34 cellular contexts compared by ENCODE assay signal in the genomic region with DNA sequence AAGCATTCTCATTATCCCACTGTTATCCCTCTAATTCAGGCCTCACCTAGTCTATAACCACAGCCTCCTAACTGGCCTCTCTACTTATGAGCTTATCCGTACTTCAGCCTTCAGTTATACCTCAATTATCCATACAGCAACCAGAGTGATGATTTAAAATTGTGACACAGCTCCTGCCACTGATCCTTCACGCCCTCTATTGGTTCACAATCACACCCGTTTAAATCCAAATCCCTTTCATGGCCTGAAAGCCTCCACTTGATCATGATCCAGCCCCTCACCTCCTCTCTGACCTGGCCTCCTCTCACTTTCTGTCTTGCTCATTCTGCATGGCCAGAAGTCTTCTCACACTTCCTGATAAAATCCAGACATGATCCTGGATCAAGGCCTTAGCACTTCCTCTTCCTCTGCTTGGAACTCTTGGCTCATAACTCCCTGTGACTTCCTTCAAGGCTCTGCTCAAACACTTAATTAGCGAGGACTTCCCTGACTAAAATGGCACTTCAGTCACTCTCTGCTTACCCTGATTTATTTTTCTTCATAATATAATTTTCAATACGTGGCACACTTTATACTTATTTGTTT. TPM values are rescaled to one million over a fixed set of nuclear protein-coding genes. Genes with fewer than 3 reads are reported as not detected.
DNase-seq lines count a peak whose midpoint lies in the region; ATAC-seq, FAIRE-seq and TF ChIP-seq lines count a peak whose summit lies in the region.
"Had no signal": no experiment of that assay in that cellular context is flagged by ENCODE, and none has a peak within 500 bp of the region (broad histone marks: within the 10 kb centered on the region; RNA-seq: fewer than 3 reads in every experiment).

No MANE protein-coding gene starts in this region.

- no peaks in the 10 kb centered on the region for H3K36me3 ChIP-seq in heart left ventricle
- no peaks in the 10 kb centered on the region for H3K36me3 ChIP-seq in endothelial cell of umbilical vein (ENCODE audit: control insufficient read depth in 2 of 2, extremely low read depth in 1 of 2, insufficient read depth in 2 of 2, low read length in 2 of 2)
- H3K36me3 ChIP-seq in upper lobe of right lung: no peaks in the 10 kb centered on the region
- H3K36me3 ChIP-seq: left lung, vagina had no signal

- no peak for TF ChIP-seq POLR2A in heart left ventricle (IDR thresholded peaks at IDR 0.05)
- no peak for TF ChIP-seq POLR2A in endothelial cell of umbilical vein (IDR thresholded peaks at IDR 0.05; ENCODE audit: low read depth, low read length)

- FAIRE-seq in endothelial cell of umbilical vein (lab: Jason Lieb, UNC): peak; percentile 26
- FAIRE-seq: A204.1, bronchial epithelial cell, frontal cortex, TTC549 had no signal

- H4K20me1 ChIP-seq in endothelial cell of umbilical vein (replicated peaks; ENCODE audit: control insufficient read depth, extremely low read depth, insufficient read depth, low read length): no peaks in the 10 kb centered on the region

- peak overlapping the region; percentile 70 for H2AFZ ChIP-seq in endothelial cell of umbilical vein (ENCODE audit: low read depth, low read length)
- H2AFZ ChIP-seq: hepatocyte had no signal

- no peak for DNase-seq in heart left ventricle
- DNase-seq in right cardiac atrium: no peak
- peak; percentile 17 for DNase-seq in OCI-M1 (lab: John Stamatoyannopoulos, UW)
- DNase-seq in endothelial cell of umbilical vein (ENCODE audit: low read depth, low spot score): no peak
- DNase-seq in upper lobe of right lung: no peak
- no peak for DNase-seq in hypothalamus (lab: John Stamatoyannopoulos, UW)
- no peak for DNase-seq in NCI-H1105 (lab: John Stamatoyannopoulos, UW)
- DNase-seq: activated CD4-positive, alpha-beta T cell treated with anti-CD3 and anti-CD28 coated beads for 36 hours; activated CD8-positive, alpha-beta T cell treated with anti-CD3 and anti-CD28 coated beads, Interleukin-2, amount 10 ng/mL, durations not matched to agents 7 days and 5 days; activated T-cell treated with anti-CD3 and anti-CD28 coated beads for 4 hours; AML-193; CD8-positive, alpha-beta T cell; DMS 273 treated with DMSO at 0.1 percent for 48 hours; H7; left lung; naive B cell; NCI-H1092; NCI-H1930; NCI-H524; nucleus accumbens; psoas muscle had no signal

- no TSS peak for BruUV-seq in endothelial cell of umbilical vein (replicated peaks; lab: Mats Ljungman, UMichigan)

- H3K9me3 ChIP-seq in heart left ventricle (no peaks in the 10 kb centered on the region), right cardiac atrium (ENCODE audit: control insufficient read depth, low read length) (no peaks in the 10 kb centered on the region), endothelial cell of umbilical vein (replicated peaks; ENCODE audit: control insufficient read depth, insufficient read depth, low read length) (no peaks in the 10 kb centered on the region), upper lobe of right lung (no peaks in the 10 kb centered on the region)
- H3K9me3 ChIP-seq: left lung, psoas muscle, vagina had no signal

- H3K27ac ChIP-seq in heart left ventricle (no peak overlapping the region), right cardiac atrium (ENCODE audit: low read length) (no peak overlapping the region), endothelial cell of umbilical vein (ENCODE audit: insufficient read depth, low read depth, low read length) (no peak overlapping the region), upper lobe of right lung (no peak overlapping the region)
- H3K27ac ChIP-seq: coronary artery, hepatocyte, left lung, psoas muscle, SK-N-MC, vagina had no signal

- dilution Hi-C loops in endothelial cell of umbilical vein (cut with MboI; ENCODE audit: extremely low pct_ligation_motif_present, low sequenced_read_pairs): no loop called here

- ATAC-seq in heart left ventricle: peak in 3 of 4 donors; percentile 29 to 68 (median 38)
- ATAC-seq in right cardiac atrium: no peak
- peak; percentile 67 for ATAC-seq in upper lobe of right lung
- no peak for ATAC-seq in HG03565 (IDR thresholded peaks at IDR 0.05; ENCODE audit: unreplicated experiment)
- ATAC-seq: activated CD4-positive, alpha-beta T cell treated with anti-CD3 and anti-CD28 coated beads for 36 hours; activated CD8-positive, alpha-beta T cell treated with anti-CD3 and anti-CD28 coated beads, Interleukin-2, amount 10 ng/mL, durations not matched to agents 7 days and 5 days; activated naive CD4-positive, alpha-beta T cell treated with anti-CD3 and anti-CD28 coated beads, Interleukin-2, amount 50 U/mL, for 72 hours; CD8-positive, alpha-beta T cell; esophagus mucosa; left lung; psoas muscle had no signal

- H3K27me3 ChIP-seq in heart left ventricle (no peaks in the 10 kb centered on the region), right cardiac atrium (ENCODE audit: control insufficient read depth, insufficient read depth) (no peaks in the 10 kb centered on the region), endothelial cell of umbilical vein (ENCODE audit: control insufficient read depth in 2 of 2, insufficient read depth in 2 of 2, low read length in 2 of 2) (no peaks in the 10 kb centered on the region), upper lobe of right lung (no peaks in the 10 kb centered on the region)
- H3K27me3 ChIP-seq: hepatocyte, left lung, vagina had no signal

- H3K4me1 ChIP-seq in heart left ventricle: peaks cover 0 to 8% (median 0%) of the 10 kb centered on the region in 12 donors
- H3K4me1 ChIP-seq in right cardiac atrium (ENCODE audit: control insufficient read depth, insufficient read depth, low read length): no peaks in the 10 kb centered on the region
- H3K4me1 ChIP-seq in endothelial cell of umbilical vein (ENCODE audit: control insufficient read depth, extremely low read depth, insufficient read depth, low read length): peaks cover 21% of the 10 kb centered on the region
- H3K4me1 ChIP-seq in upper lobe of right lung: no peaks in the 10 kb centered on the region
- H3K4me1 ChIP-seq: left lung, psoas muscle, vagina had no signal

- H3K4me3 ChIP-seq in heart left ventricle (no peak overlapping the region), right cardiac atrium (ENCODE audit: low read length) (no peak overlapping the region), endothelial cell of umbilical vein (replicated peaks in 1 of 3; ENCODE audit: insufficient read depth in 1 of 3, low read depth in 1 of 3, low read length in 3 of 3) (no peak overlapping the region), upper lobe of right lung (no peak overlapping the region)
- H3K4me3 ChIP-seq: coronary artery, hepatocyte, left lung, psoas muscle, SK-N-MC, vagina had no signal

- POLR2A ChIA-PET in endothelial cell of umbilical vein (lab: Charles Lee): no interaction called here

- no peak overlapping the region for H3K4me2 ChIP-seq in endothelial cell of umbilical vein (ENCODE audit: insufficient read depth, low read length)
- H3K4me2 ChIP-seq: hepatocyte had no signal

- H3K9ac ChIP-seq in endothelial cell of umbilical vein (replicated peaks; ENCODE audit: extremely low read depth, insufficient read depth, low read length): no peak overlapping the region

- no peaks in the 10 kb centered on the region for H3K9me1 ChIP-seq in endothelial cell of umbilical vein (replicated peaks; ENCODE audit: control insufficient read depth, extremely low read depth, insufficient read depth, low read length)

- TF ChIP-seq CTCF in heart left ventricle (IDR thresholded peaks at IDR 0.05): no peak
- no peak for TF ChIP-seq CTCF in endothelial cell of umbilical vein (IDR thresholded peaks at IDR 0.05; ENCODE audit: extremely low read depth in 1 of 2, insufficient read depth in 1 of 2, low read depth in 1 of 2, low read length in 2 of 2)
- TF ChIP-seq CTCF in upper lobe of right lung (IDR thresholded peaks at IDR 0.05): no peak

- CTCF ChIA-PET in endothelial cell of umbilical vein (lab: Charles Lee): no interaction called here

- H3K79me2 ChIP-seq in endothelial cell of umbilical vein (ENCODE audit: control insufficient read depth, insufficient read depth, low read length): no peaks in the 10 kb centered on the region
- H3K79me2 ChIP-seq: hepatocyte had no signal

- 51 to 68% (median 57%) methylated on average over 5 of the region's 5 CpGs for WGBS in heart left ventricle, 4 donors
- WGBS in right cardiac atrium: 62% methylated on average over 5 of the region's 5 CpGs

- intact Hi-C loops in heart left ventricle (cut with DNase I): no loop called here
- intact Hi-C loops in right cardiac atrium (cut with DNase I): no loop called here
- intact Hi-C loops in endothelial cell of umbilical vein (cut with micrococcal nuclease): loop anchor here (10.0 kb wide), 1 partner anchor 153 kb away; no protein-coding TSS in a partner anchor
- intact Hi-C loops in upper lobe of right lung (cut with DNase I): no loop called here

TF ChIP-seq in endothelial cell of umbilical vein, 7 proteins besides CTCF, POLR2A, EP300 and RAD21:
- no peak for TF ChIP-seq GATA2 (IDR thresholded peaks at IDR 0.05; ENCODE audit: insufficient read depth, insufficient read length, low read depth, low read length)
- no peak for TF ChIP-seq JUN (IDR thresholded peaks at IDR 0.05; ENCODE audit: borderline replicate concordance, insufficient read depth, insufficient read length, low read depth)
- TF ChIP-seq POLR2AphosphoS5 (IDR thresholded peaks at IDR 0.05; ENCODE audit: insufficient read depth, low read depth, low read length): no peak

RNA-seq across cellular contexts. Expression of a gene that starts 19.0 kb away (rescaled TPM):
- 1 to 10 TPM in 1 of 9 donors, under 1 TPM in 8; 0.16 to 1.1 (median 0.35) TPM for total RNA-seq in heart left ventricle
- polyA plus RNA-seq in heart left ventricle: under 1 TPM; 0.07 to 0.30 TPM
- total RNA-seq in right cardiac atrium: under 1 TPM in 3 of 4 donors, not detected in 1; 0.15 to 0.43 (median 0.19) TPM
- polyA plus RNA-seq in right cardiac atrium: 0.14 TPM
- 0.23 and 0.27 TPM in 2 replicates for total RNA-seq in endothelial cell of umbilical vein
- polyA plus RNA-seq in endothelial cell of umbilical vein: 0.05 and 0.07 TPM in 2 replicates
- polyA plus RNA-seq in endothelial cell of umbilical vein (2011; cell fraction: cytosol; rRNA removed): 0.01 and 0.08 TPM in 2 replicates
- 0.07 and 0.09 TPM in 2 replicates for polyA plus RNA-seq in endothelial cell of umbilical vein (2011; cell fraction: nucleus; rRNA removed)
- 0.03 TPM in 1 of 2 replicates, not detected in the other for polyA plus RNA-seq in endothelial cell of umbilical vein (2012)
- not detected in 2 replicates for polyA minus RNA-seq in endothelial cell of umbilical vein
- not detected for polyA minus RNA-seq in endothelial cell of umbilical vein (2011; cell fraction: cytosol; rRNA and poly(A)+ RNA removed)
- 0.10 TPM in 1 of 2 replicates, not detected in the other for polyA minus RNA-seq in endothelial cell of umbilical vein (2011; cell fraction: nucleus; rRNA and poly(A)+ RNA removed)
- 0.46 TPM for total RNA-seq in upper lobe of right lung
- total RNA-seq: activated CD4-positive, alpha-beta T cell treated with anti-CD3 and anti-CD28 coated beads for 36 hours; activated CD8-positive, alpha-beta T cell treated with anti-CD3 and anti-CD28 coated beads, Interleukin-2, amount 10 ng/mL, durations not matched to agents 7 days and 5 days; activated naive CD4-positive, alpha-beta T cell treated with anti-CD3 and anti-CD28 coated beads, Interleukin-2, amount 50 U/mL, for 72 hours; CD8-positive, alpha-beta T cell; H7; HT1080; T-helper 1 cell treated with Interleukin-12 subunit alpha and Interleukin-12 subunit beta and Interleukin-4 antibody, amounts not matched to agents 30 ng/mL and 1 ng/mL, for 36 hours had no signal

Comparison
In these comparisons a context has a peak if more than half of its experiments do, and no peak if none do; other contexts are left out.
1. ATAC-seq: peak in heart left ventricle (3 of 4) and upper lobe of right lung (single experiment); none in right cardiac atrium (0 of 2) and HG03565 (single experiment).